13 cellular contexts compared by ENCODE assay signal in the genomic region with DNA sequence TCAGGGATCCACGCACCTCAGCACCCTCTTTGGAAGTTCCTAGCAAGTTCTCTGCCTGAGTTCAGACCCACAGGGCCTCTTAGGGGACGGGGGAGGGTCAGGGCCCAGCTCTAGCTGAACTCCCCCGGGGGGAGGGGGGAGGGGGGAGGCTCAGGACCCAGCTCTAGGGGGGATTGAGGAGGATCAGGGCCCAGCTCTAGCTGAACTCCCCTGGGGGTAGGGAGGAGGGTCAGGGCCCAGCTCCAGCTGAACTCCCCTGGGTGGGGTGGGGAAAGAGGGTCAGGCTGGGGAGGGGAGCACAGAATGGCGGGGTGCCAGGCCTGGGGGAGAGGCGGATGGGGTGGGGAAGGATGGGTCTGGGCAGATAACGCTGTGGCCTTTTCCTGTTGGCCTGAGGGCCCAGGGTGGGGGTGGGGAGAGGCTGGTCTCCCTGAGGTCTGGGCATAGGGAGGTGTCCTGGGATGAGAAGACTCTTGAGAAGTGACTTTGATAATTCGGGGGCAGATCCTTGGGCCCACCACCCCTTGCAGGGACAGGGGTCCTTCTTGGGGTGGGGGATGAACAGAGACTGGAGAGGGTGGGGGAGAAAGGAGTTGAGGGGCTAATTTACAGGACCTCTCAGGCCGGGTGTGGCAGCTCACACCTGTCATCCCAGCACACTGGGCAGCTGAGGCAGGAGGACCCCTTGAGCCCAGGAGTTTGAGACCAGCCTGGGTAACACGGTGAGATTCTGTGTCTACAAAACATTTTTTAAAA. TPM values are rescaled to one million over a fixed set of nuclear protein-coding genes. Genes with fewer than 3 reads are reported as not detected.
DNase-seq lines count a peak whose midpoint lies in the region; ATAC-seq and TF ChIP-seq lines count a peak whose summit lies in the region.
"Had no signal": no experiment of that assay in that cellular context is flagged by ENCODE, and none has a peak within 500 bp of the region (broad histone marks: within the 10 kb centered on the region; RNA-seq: fewer than 3 reads in every experiment).

No MANE protein-coding gene starts in this region.

- TF ChIP-seq POLR2A in gastroesophageal sphincter (IDR thresholded peaks at IDR 0.05), result no peak

- DNase-seq in NCI-H82 treated with DMSO at 0.1 percent for 48 hours (lab: John Stamatoyannopoulos, UW; ENCODE audit: unreplicated experiment), result peak; percentile 47
- DNase-seq in sciatic nerve (ENCODE audit: low spot score), result peak; percentile 71
- DNase-seq in NCI-H1417 (lab: John Stamatoyannopoulos, UW), result no peak
- DNase-seq: HCEC 1CT; NCI-H2171 treated with DMSO at 0.1 percent for 48 hours; stimulated activated CD4-positive, alpha-beta T cell treated with anti-CD3 and anti-CD28 coated beads, Interleukin-1b, Interleukin-23, amount 100 ng/mL, for 48 hours had no signal

- no peak for TF ChIP-seq CTCF in gastroesophageal sphincter (IDR thresholded peaks at IDR 0.05)

- H3K36me3 ChIP-seq in gastroesophageal sphincter, result no peaks in the 10 kb centered on the region
- H3K36me3 ChIP-seq: neutrophil had no signal

- no peak for ATAC-seq in gastroesophageal sphincter
- ATAC-seq in sciatic nerve, result no peak
- no peak for ATAC-seq in HG03139 (IDR thresholded peaks at IDR 0.05; ENCODE audit: unreplicated experiment)
- ATAC-seq in GM19455 (IDR thresholded peaks at IDR 0.05; ENCODE audit: unreplicated experiment), result no peak
- ATAC-seq: activated CD4-positive, CD25-positive, alpha-beta regulatory T cell treated with anti-CD3 and anti-CD28 coated beads, Interleukin-2, amount 50 U/mL, for 24 hours; esophagus mucosa had no signal

- H3K4me3 ChIP-seq in gastroesophageal sphincter, result no peak overlapping the region

- intact Hi-C loops in sciatic nerve (cut with DNase I), result loop anchor here (10.0 kb wide), 1 partner anchor 123 kb away; the partner anchor contains the start of genes KISS1R and R3HDM4

- WGBS in gastroesophageal sphincter (ENCODE audit: low coverage in 1 of 2), 2 donors, result 33 to 47% methylated on average over 3 to 6 of the region's 9 CpGs

- peak overlapping the region in 3 of 4 donors; percentile 38 to 50 (median 50) for H3K27ac ChIP-seq in gastroesophageal sphincter
- H3K27ac ChIP-seq: neutrophil had no signal

- no peaks in the 10 kb centered on the region for H3K9me3 ChIP-seq in gastroesophageal sphincter
- H3K9me3 ChIP-seq: neutrophil had no signal

- no peak for TF ChIP-seq EP300 in gastroesophageal sphincter (IDR thresholded peaks at IDR 0.05)

- peaks cover 0 to 41% (median 12%) of the 10 kb centered on the region in 3 donors for H3K4me1 ChIP-seq in gastroesophageal sphincter

- no peaks in the 10 kb centered on the region for H3K27me3 ChIP-seq in gastroesophageal sphincter
- H3K27me3 ChIP-seq: neutrophil had no signal

RNA-seq across cellular contexts. Expression of gene PTBP1, which starts 5.5 kb away (rescaled TPM):
- 10 to 100 TPM; 68.6 to 95.6 (median 79.3) TPM for total RNA-seq in gastroesophageal sphincter
- total RNA-seq in sciatic nerve, result 217 TPM

RNA-seq across cellular contexts. Expression of gene PLPPR3, which starts 30.0 kb away (rescaled TPM):
- not detected for total RNA-seq in gastroesophageal sphincter
- not detected for total RNA-seq in sciatic nerve
- total RNA-seq: activated T-helper 1 cell treated with anti-CD3 and anti-CD28 coated beads, Interleukin-12 subunit alpha, Interleukin-12 subunit beta, Interleukin-2, Interleukin-4 antibody, amounts not matched to agents 30 ng/mL and 10 ng/mL and 1 ng/mL, durations not matched to agents 14 hours and 24 hours and 36 hours; esophagus mucosa had no signal

RNA-seq across cellular contexts. Expression of gene AZU1, which starts 35.9 kb away (rescaled TPM):
- total RNA-seq in gastroesophageal sphincter, result under 1 TPM in 1 of 4 donors, not detected in 3; 0.40 TPM
- 1.9 TPM for total RNA-seq in sciatic nerve
- total RNA-seq: activated T-helper 1 cell treated with anti-CD3 and anti-CD28 coated beads, Interleukin-12 subunit alpha, Interleukin-12 subunit beta, Interleukin-2, Interleukin-4 antibody, amounts not matched to agents 30 ng/mL and 10 ng/mL and 1 ng/mL, durations not matched to agents 14 hours and 24 hours and 36 hours; esophagus mucosa had no signal

RNA-seq across cellular contexts. Expression of gene MISP, which starts 40.9 kb away (rescaled TPM):
- total RNA-seq in gastroesophageal sphincter, result under 1 TPM in 1 of 4 donors, not detected in 3; 0.52 TPM
- 0.45 TPM for total RNA-seq in sciatic nerve
- total RNA-seq: activated T-helper 1 cell treated with anti-CD3 and anti-CD28 coated beads, Interleukin-12 subunit alpha, Interleukin-12 subunit beta, Interleukin-2, Interleukin-4 antibody, amounts not matched to agents 30 ng/mL and 10 ng/mL and 1 ng/mL, durations not matched to agents 14 hours and 24 hours and 36 hours had no signal

RNA-seq across cellular contexts. Expression of gene PRTN3, which starts 49.0 kb away (rescaled TPM):
- total RNA-seq in gastroesophageal sphincter (not detected), sciatic nerve (0.71 TPM)
- total RNA-seq: activated T-helper 1 cell treated with anti-CD3 and anti-CD28 coated beads, Interleukin-12 subunit alpha, Interleukin-12 subunit beta, Interleukin-2, Interleukin-4 antibody, amounts not matched to agents 30 ng/mL and 10 ng/mL and 1 ng/mL, durations not matched to agents 14 hours and 24 hours and 36 hours; esophagus mucosa had no signal

Comparison
In these comparisons a context has a peak if more than half of its experiments do, and no peak if none do; other contexts are left out.
1. DNase-seq: peak in NCI-H82 treated with DMSO at 0.1 percent for 48 hours (single experiment) and sciatic nerve (single experiment); none in NCI-H1417 (0 of 3).